In genomic region chr14:76133103-76133502, GRCh38 we compare ENCODE assay signal across 1 cellular context.
TF ChIP-seq lines count a peak whose summit lies in the region.

No MANE protein-coding gene starts in this region.

TF ChIP-seq in K562, 482 proteins besides CTCF, POLR2A, EP300 and RAD21 (continued from another document):
- TF ChIP-seq, protein P1, sequence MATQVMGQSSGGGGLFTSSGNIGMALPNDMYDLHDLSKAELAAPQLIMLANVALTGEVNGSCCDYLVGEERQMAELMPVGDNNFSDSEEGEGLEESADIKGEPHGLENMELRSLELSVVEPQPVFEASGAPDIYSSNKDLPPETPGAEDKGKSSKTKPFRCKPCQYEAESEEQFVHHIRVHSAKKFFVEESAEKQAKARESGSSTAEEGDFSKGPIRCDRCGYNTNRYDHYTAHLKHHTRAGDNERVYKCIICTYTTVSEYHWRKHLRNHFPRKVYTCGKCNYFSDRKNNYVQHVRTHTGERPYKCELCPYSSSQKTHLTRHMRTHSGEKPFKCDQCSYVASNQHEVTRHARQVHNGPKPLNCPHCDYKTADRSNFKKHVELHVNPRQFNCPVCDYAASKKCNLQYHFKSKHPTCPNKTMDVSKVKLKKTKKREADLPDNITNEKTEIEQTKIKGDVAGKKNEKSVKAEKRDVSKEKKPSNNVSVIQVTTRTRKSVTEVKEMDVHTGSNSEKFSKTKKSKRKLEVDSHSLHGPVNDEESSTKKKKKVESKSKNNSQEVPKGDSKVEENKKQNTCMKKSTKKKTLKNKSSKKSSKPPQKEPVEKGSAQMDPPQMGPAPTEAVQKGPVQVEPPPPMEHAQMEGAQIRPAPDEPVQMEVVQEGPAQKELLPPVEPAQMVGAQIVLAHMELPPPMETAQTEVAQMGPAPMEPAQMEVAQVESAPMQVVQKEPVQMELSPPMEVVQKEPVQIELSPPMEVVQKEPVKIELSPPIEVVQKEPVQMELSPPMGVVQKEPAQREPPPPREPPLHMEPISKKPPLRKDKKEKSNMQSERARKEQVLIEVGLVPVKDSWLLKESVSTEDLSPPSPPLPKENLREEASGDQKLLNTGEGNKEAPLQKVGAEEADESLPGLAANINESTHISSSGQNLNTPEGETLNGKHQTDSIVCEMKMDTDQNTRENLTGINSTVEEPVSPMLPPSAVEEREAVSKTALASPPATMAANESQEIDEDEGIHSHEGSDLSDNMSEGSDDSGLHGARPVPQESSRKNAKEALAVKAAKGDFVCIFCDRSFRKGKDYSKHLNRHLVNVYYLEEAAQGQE (CRISPR knock-in tag; IDR thresholded peaks at IDR 0.05; ENCODE audit: low read depth), result peak; percentile 95
- TF ChIP-seq SP1 (CRISPR knock-in tag; IDR thresholded peaks at IDR 0.05) (no peak), ELF2 (CRISPR knock-in tag; IDR thresholded peaks at IDR 0.05) (no peak), TAF15 (IDR thresholded peaks at IDR 0.05; ENCODE audit: low read depth, low read length) (no peak), ZNF398 (CRISPR knock-in tag; IDR thresholded peaks at IDR 0.05) (no peak), ATF7 (IDR thresholded peaks at IDR 0.05) (no peak), HDAC2 (IDR thresholded peaks at IDR 0.05) (0 out of 2 replicates have a peak, but pooled peaks have one; percentile 45), ZNF274 (IDR thresholded peaks at IDR 0.05; ENCODE audit: borderline replicate concordance, low read depth, low read length) (no peak), CEBPB (tag; IDR thresholded peaks at IDR 0.05) (peak; percentile 43; the same call in 1 of the 2 replicates), AFF1 (IDR thresholded peaks at IDR 0.05; ENCODE audit: low read depth in 1 of 2, partially characterized antibody in 2 of 2) (peak in 1 of 2 experiments; percentile 90), ZNF165 (CRISPR knock-in tag; IDR thresholded peaks at IDR 0.05; ENCODE audit: borderline replicate concordance) (no peak), EHMT2 (IDR thresholded peaks at IDR 0.05) (peak; percentile 99), MIER1 (IDR thresholded peaks at IDR 0.05; ENCODE audit: low read depth) (peak; percentile 98), CHD2 (IDR thresholded peaks at IDR 0.05; ENCODE audit: low read depth, low read length) (no peak), TFE3 (CRISPR knock-in tag; IDR thresholded peaks at IDR 0.05) (no peak), MNT (conservative IDR thresholded peaks at IDR 0.05) (peak in 1 of 2 experiments; percentile 24; a peak in 1 of 4 replicates), TCFL5 (CRISPR knock-in tag; conservative IDR thresholded peaks at IDR 0.05) (no peak), HNRNPL (IDR thresholded peaks at IDR 0.05; ENCODE audit: low read depth, low read length) (no peak), FOXA1 (IDR thresholded peaks at IDR 0.05; ENCODE audit: borderline replicate concordance) (no peak), SUPT5H (IDR thresholded peaks at IDR 0.05) (no peak), PHTF2 (CRISPR knock-in tag; IDR thresholded peaks at IDR 0.05) (no peak), NCOA1 (IDR thresholded peaks at IDR 0.05; ENCODE audit: low read depth) (0 out of 2 replicates have a peak, but pooled peaks have one; percentile 26), ZNF384 (IDR thresholded peaks at IDR 0.05; ENCODE audit: low read depth, low read length) (no peak)
- TF ChIP-seq, protein P2, sequence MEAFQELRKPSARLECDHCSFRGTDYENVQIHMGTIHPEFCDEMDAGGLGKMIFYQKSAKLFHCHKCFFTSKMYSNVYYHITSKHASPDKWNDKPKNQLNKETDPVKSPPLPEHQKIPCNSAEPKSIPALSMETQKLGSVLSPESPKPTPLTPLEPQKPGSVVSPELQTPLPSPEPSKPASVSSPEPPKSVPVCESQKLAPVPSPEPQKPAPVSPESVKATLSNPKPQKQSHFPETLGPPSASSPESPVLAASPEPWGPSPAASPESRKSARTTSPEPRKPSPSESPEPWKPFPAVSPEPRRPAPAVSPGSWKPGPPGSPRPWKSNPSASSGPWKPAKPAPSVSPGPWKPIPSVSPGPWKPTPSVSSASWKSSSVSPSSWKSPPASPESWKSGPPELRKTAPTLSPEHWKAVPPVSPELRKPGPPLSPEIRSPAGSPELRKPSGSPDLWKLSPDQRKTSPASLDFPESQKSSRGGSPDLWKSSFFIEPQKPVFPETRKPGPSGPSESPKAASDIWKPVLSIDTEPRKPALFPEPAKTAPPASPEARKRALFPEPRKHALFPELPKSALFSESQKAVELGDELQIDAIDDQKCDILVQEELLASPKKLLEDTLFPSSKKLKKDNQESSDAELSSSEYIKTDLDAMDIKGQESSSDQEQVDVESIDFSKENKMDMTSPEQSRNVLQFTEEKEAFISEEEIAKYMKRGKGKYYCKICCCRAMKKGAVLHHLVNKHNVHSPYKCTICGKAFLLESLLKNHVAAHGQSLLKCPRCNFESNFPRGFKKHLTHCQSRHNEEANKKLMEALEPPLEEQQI (IDR thresholded peaks at IDR 0.05), result peak; percentile 76; the same call in 1 of the 2 replicates
- TF ChIP-seq, protein P3, sequence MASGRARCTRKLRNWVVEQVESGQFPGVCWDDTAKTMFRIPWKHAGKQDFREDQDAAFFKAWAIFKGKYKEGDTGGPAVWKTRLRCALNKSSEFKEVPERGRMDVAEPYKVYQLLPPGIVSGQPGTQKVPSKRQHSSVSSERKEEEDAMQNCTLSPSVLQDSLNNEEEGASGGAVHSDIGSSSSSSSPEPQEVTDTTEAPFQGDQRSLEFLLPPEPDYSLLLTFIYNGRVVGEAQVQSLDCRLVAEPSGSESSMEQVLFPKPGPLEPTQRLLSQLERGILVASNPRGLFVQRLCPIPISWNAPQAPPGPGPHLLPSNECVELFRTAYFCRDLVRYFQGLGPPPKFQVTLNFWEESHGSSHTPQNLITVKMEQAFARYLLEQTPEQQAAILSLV (tag; IDR thresholded peaks at IDR 0.05), result no peak
- TF ChIP-seq, protein P4, sequence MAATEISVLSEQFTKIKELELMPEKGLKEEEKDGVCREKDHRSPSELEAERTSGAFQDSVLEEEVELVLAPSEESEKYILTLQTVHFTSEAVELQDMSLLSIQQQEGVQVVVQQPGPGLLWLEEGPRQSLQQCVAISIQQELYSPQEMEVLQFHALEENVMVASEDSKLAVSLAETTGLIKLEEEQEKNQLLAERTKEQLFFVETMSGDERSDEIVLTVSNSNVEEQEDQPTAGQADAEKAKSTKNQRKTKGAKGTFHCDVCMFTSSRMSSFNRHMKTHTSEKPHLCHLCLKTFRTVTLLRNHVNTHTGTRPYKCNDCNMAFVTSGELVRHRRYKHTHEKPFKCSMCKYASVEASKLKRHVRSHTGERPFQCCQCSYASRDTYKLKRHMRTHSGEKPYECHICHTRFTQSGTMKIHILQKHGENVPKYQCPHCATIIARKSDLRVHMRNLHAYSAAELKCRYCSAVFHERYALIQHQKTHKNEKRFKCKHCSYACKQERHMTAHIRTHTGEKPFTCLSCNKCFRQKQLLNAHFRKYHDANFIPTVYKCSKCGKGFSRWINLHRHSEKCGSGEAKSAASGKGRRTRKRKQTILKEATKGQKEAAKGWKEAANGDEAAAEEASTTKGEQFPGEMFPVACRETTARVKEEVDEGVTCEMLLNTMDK (IDR thresholded peaks at IDR 0.05; ENCODE audit: borderline replicate concordance, insufficient read depth, low read depth, low read length, poor library complexity, severe bottlenecking), result no peak
